Comparison of ENCODE assay signal across 5 cellular contexts in the genomic region with DNA sequence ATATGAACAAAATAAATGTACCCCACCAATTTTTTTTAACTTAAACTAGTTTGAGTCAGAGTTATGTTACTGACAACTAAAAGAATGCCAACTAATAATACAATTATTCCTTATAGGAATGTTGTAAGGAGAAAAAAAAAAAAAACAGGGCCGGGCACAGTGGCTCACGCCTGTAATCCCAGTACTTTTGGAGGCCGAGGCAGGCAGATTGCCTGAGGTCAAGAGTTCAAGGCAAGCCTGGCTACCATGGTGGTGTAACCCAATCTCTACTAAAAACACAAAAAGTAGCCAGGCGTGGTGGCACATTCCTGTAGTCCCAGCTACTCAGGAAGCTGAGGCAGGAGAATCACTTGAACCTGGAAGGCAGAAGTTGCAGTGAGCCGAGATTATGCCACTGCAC. TPM values are rescaled to one million over a fixed set of nuclear protein-coding genes. Genes with fewer than 3 reads are reported as not detected.
"Had no signal": no experiment of that assay in that cellular context is flagged by ENCODE, and none has a peak within 500 bp of the region (broad histone marks: within the 10 kb centered on the region; RNA-seq: fewer than 3 reads in every experiment).

No MANE protein-coding gene starts in this region.

RNA-seq across cellular contexts. Expression of a gene that starts 6.6 kb away (rescaled TPM):
- total RNA-seq: activated CD4-positive, alpha-beta memory T cell treated with anti-CD3 and anti-CD28 coated beads for 36 hours; activated CD4-positive, alpha-beta T cell treated with anti-CD3 and anti-CD28 coated beads, Interleukin-2, amount 10 ng/mL, durations not matched to agents 7 days and 5 days; activated naive CD4-positive, alpha-beta T cell treated with anti-CD3 and anti-CD28 coated beads, Interleukin-2, amount 50 U/mL, for 72 hours; activated T-cell treated with anti-CD3 and anti-CD28 coated beads, Interleukin-2, amount 50 U/mL, for 4 hours; T-cell had no signal
